ENCODE assay signal across 8 cellular contexts in genomic region chr15:89018235-89018634, GRCh38.
A peak's percentile ranks its signal among the peaks of the same experiment; 100 is the strongest.
DNase-seq lines count a peak whose midpoint lies in the region; ATAC-seq, FAIRE-seq and TF ChIP-seq lines count a peak whose summit lies in the region.

No MANE protein-coding gene starts in this region.

- POLR2A ChIA-PET in A549 (lab: Yijun Ruan, JAX), result interaction anchor here (0.6 kb wide), 1 partner anchor 212 kb away, joined by 8 read pairs; no protein-coding TSS in a partner anchor
- POLR2A ChIA-PET in PC-3 (lab: Charles Lee; ENCODE audit: unreplicated experiment), result no interaction called here

- peaks cover 18% of the 10 kb centered on the region; the same call in 1 of the 3 replicates for H3K9me3 ChIP-seq in A549
- no peaks in the 10 kb centered on the region for H3K9me3 ChIP-seq in PC-3 (ENCODE audit: low read length)
- H3K9me3 ChIP-seq in HAP-1, result no peaks in the 10 kb centered on the region; the same call in 1 of the 2 replicates

- no peak for TF ChIP-seq POLR2A in A549 (IDR thresholded peaks at IDR 0.05; ENCODE audit: low read length)

- in situ Hi-C loops in HAP-1 (cut with MboI; ENCODE audit: low sequenced_read_pairs), result loop anchor here (5.0 kb wide), 1 partner anchor 116 kb away; no protein-coding TSS in a partner anchor

- peak overlapping the region; percentile 67; the same call in 1 of the 2 replicates for H2AFZ ChIP-seq in PC-3 (ENCODE audit: low read length)

- no peak for TF ChIP-seq EP300 in A549 (IDR thresholded peaks at IDR 0.05)

- H3K36me3 ChIP-seq in PC-3 (ENCODE audit: low read depth, low read length), result no peaks in the 10 kb centered on the region
- no peaks in the 10 kb centered on the region for H3K36me3 ChIP-seq in HAP-1 (replicated peaks)

- peak overlapping the region; percentile 85 for H3K4me2 ChIP-seq in A549
- H3K4me2 ChIP-seq in PC-3 (ENCODE audit: low read length), result peak overlapping the region; percentile 72; the same call in 1 of the 2 replicates

- WGBS in A549 (ENCODE audit: missing lambda C conversion rate), result 75% methylated on average over 7 of the region's 7 CpGs

- H4K20me1 ChIP-seq in PC-3 (ENCODE audit: low read length), result no peaks in the 10 kb centered on the region

- intact Hi-C loops in PC-3 (cut with micrococcal nuclease), result no loop called here

- H3K4me1 ChIP-seq in A549 (peaks cover 17% of the 10 kb centered on the region), PC-3 (ENCODE audit: insufficient read depth, low read length) (peaks cover 18% of the 10 kb centered on the region), HAP-1 (peaks cover 5% of the 10 kb centered on the region)

- no peak for FAIRE-seq in A549 (lab: Jason Lieb, UNC)

- DNase-seq in A549 (ENCODE audit: low read depth in 1 of 2, low spot score in 1 of 2) (no peak), PC-3 (no peak), fibroblast of peridontal ligament (ENCODE audit: extremely low read depth) (peak; percentile 80), omental fat pad (ENCODE audit: low spot score) (no peak), HAP-1 (ENCODE audit: low spot score in 2 of 2) (no peak)

- H3K79me2 ChIP-seq in PC-3 (ENCODE audit: low read length), result no peaks in the 10 kb centered on the region

- ATAC-seq in A549 (peak in 1 of 2 experiments; percentile 11; a peak in 2 of 6 replicates), PC-3 (no peak), omental fat pad (ENCODE audit: low FRiP score) (peak; percentile 63), GM21619 (IDR thresholded peaks at IDR 0.05; ENCODE audit: unreplicated experiment) (no peak), HG02981 (IDR thresholded peaks at IDR 0.05; ENCODE audit: unreplicated experiment) (no peak), GM21515 (IDR thresholded peaks at IDR 0.05; ENCODE audit: unreplicated experiment) (no peak)

- no peaks in the 10 kb centered on the region for H3F3A ChIP-seq in PC-3 (ENCODE audit: low read length, unreplicated experiment)

- no TSS peak for BruUV-seq in PC-3 (replicated peaks; lab: Mats Ljungman, UMichigan)

- H3K27ac ChIP-seq in A549 (peak overlapping the region; percentile 68 to 79; a peak in 5 of 6 replicates), PC-3 (ENCODE audit: low read length) (no peak overlapping the region)

- H3K9ac ChIP-seq in PC-3 (ENCODE audit: low read length), result no peak overlapping the region

- CTCF ChIA-PET in A549 (lab: Yijun Ruan, JAX), result interaction anchor here (0.7 to 8.1 kb wide), 30 partner anchors 8 to 159 kb away, joined by 3 to 319 read pairs (median 5); partner anchors contain the start of genes HAPLN3 and MFGE8
- CTCF ChIA-PET in PC-3 (lab: Charles Lee), result interaction anchor here (1.3 kb wide), 1 partner anchor 113 kb away, joined by 12 read pairs; no protein-coding TSS in a partner anchor

- TF ChIP-seq CTCF in A549 (IDR thresholded peaks at IDR 0.05) (no peak), PC-3 (conservative IDR thresholded peaks at IDR 0.05; ENCODE audit: low read depth, low read length) (no peak), omental fat pad (IDR thresholded peaks at IDR 0.05) (no peak)

- H3K9me2 ChIP-seq in PC-3 (replicated peaks; ENCODE audit: low read length), result no peaks in the 10 kb centered on the region

- no peak for TF ChIP-seq RAD21 in A549 (conservative IDR thresholded peaks at IDR 0.05 in 1 of 2, IDR thresholded peaks at IDR 0.05 in 1 of 2)

- H3K4me3 ChIP-seq in A549, result no peak overlapping the region
- H3K4me3 ChIP-seq in PC-3 (ENCODE audit: low read length), result no peak overlapping the region
- no peak overlapping the region for H3K4me3 ChIP-seq in HAP-1

- no peaks in the 10 kb centered on the region for H3K27me3 ChIP-seq in PC-3 (ENCODE audit: low read length)
- no peaks in the 10 kb centered on the region for H3K27me3 ChIP-seq in HAP-1 (ENCODE audit: low read depth)

TF ChIP-seq in A549, 52 proteins besides CTCF, POLR2A, EP300 and RAD21:
- no peak for TF ChIP-seq ZNF302 (CRISPR knock-in tag; IDR thresholded peaks at IDR 0.05)
- no peak for TF ChIP-seq KDM1A (IDR thresholded peaks at IDR 0.05; ENCODE audit: low read depth)
- TF ChIP-seq TP53 (CRISPR knock-in tag; IDR thresholded peaks at IDR 0.05), result no peak
- TF ChIP-seq, protein P1, sequence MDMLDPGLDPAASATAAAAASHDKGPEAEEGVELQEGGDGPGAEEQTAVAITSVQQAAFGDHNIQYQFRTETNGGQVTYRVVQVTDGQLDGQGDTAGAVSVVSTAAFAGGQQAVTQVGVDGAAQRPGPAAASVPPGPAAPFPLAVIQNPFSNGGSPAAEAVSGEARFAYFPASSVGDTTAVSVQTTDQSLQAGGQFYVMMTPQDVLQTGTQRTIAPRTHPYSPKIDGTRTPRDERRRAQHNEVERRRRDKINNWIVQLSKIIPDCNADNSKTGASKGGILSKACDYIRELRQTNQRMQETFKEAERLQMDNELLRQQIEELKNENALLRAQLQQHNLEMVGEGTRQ (IDR thresholded peaks at IDR 0.05), result no peak
- no peak for TF ChIP-seq HMGXB4 (CRISPR knock-in tag; IDR thresholded peaks at IDR 0.05; ENCODE audit: borderline replicate concordance)
- TF ChIP-seq ZFP36 (IDR thresholded peaks at IDR 0.05; ENCODE audit: borderline replicate concordance, partially characterized antibody), result no peak
- TF ChIP-seq BCL3 (IDR thresholded peaks at IDR 0.05), result no peak
- TF ChIP-seq MAZ (IDR thresholded peaks at IDR 0.05; ENCODE audit: borderline replicate concordance, low read depth, low read length), result no peak
- TF ChIP-seq NFE2L2 (conservative IDR thresholded peaks at IDR 0.05; ENCODE audit: low read length), result no peak
- TF ChIP-seq ELK1 (IDR thresholded peaks at IDR 0.05; ENCODE audit: low read depth, low read length), result no peak
